In genomic region chr7:106659369-106659962, GRCh38 we compare ENCODE assay signal across 8 cellular contexts. TPM values are rescaled to one million over a fixed set of nuclear protein-coding genes. Genes with fewer than 3 reads are reported as not detected.
DNase-seq lines count a peak whose midpoint lies in the region; ATAC-seq lines count a peak whose summit lies in the region.

No MANE protein-coding gene starts in this region.

- no peak for ATAC-seq in stimulated activated naive B cell treated with anti-CD40 and anti-IgM and Interleukin-4, amounts not matched to agents 10 μg/mL and 1 μg/mL and 100 μg/mL, for 72 hours (replicated peaks)
- no peak for ATAC-seq in esophagus mucosa

- H3K9me3 ChIP-seq in iPS-18a (ENCODE audit: control insufficient read depth, low read depth, low read length) = no peaks in the 10 kb centered on the region

- peak overlapping the region; percentile 74 for H3K9ac ChIP-seq in iPS-18a (ENCODE audit: low read length)

- H3K36me3 Mint-ChIP-seq in activated CD4-positive, alpha-beta memory T cell treated with anti-CD3 and anti-CD28 coated beads, Interleukin-2, amount 10 ng/mL, durations not matched to agents 7 days and 5 days (ENCODE audit: low read depth) = peaks cover 2% of the 10 kb centered on the region
- peaks cover 0 to 3% of the 10 kb centered on the region in 2 donors for H3K36me3 Mint-ChIP-seq in stimulated activated naive B cell treated with anti-CD40 and anti-IgM and Interleukin-4, amounts not matched to agents 10 μg/mL and 1 μg/mL and 100 μg/mL, for 72 hours

- H3K27me3 Mint-ChIP-seq in activated CD4-positive, alpha-beta memory T cell treated with anti-CD3 and anti-CD28 coated beads, Interleukin-2, amount 10 ng/mL, durations not matched to agents 7 days and 5 days = peaks cover 3% of the 10 kb centered on the region
- H3K27me3 Mint-ChIP-seq in stimulated activated naive B cell treated with anti-CD40 and anti-IgM and Interleukin-4, amounts not matched to agents 10 μg/mL and 1 μg/mL and 100 μg/mL, for 72 hours = no peaks in the 10 kb centered on the region

- H3K9me3 Mint-ChIP-seq in activated CD4-positive, alpha-beta memory T cell treated with anti-CD3 and anti-CD28 coated beads, Interleukin-2, amount 10 ng/mL, durations not matched to agents 7 days and 5 days = no peaks in the 10 kb centered on the region
- H3K9me3 Mint-ChIP-seq in stimulated activated naive B cell treated with anti-CD40 and anti-IgM and Interleukin-4, amounts not matched to agents 10 μg/mL and 1 μg/mL and 100 μg/mL, for 72 hours = peaks cover 0 to 2% of the 10 kb centered on the region in 2 donors

- H3K27me3 ChIP-seq in iPS-18a (ENCODE audit: control insufficient read depth, insufficient read depth, low read length) = no peaks in the 10 kb centered on the region

- POLR2A ChIA-PET in activated CD4-positive, alpha-beta memory T cell treated with anti-CD3 and anti-CD28 coated beads, Interleukin-2, amount 10 ng/mL, durations not matched to agents 7 days and 5 days (lab: Charles Lee) = interaction anchor here (1.0 to 8.2 kb wide), 9 partner anchors 20 to 235 kb away, joined by 3 to 56 read pairs (median 5); no protein-coding TSS in a partner anchor

- H3K27ac ChIP-seq in iPS-18a (ENCODE audit: low read length) = no peak overlapping the region

- H3K4me1 Mint-ChIP-seq in activated CD4-positive, alpha-beta memory T cell treated with anti-CD3 and anti-CD28 coated beads, Interleukin-2, amount 10 ng/mL, durations not matched to agents 7 days and 5 days = peaks cover 29% of the 10 kb centered on the region
- H3K4me1 Mint-ChIP-seq in stimulated activated naive B cell treated with anti-CD40 and anti-IgM and Interleukin-4, amounts not matched to agents 10 μg/mL and 1 μg/mL and 100 μg/mL, for 72 hours = peaks cover 11 to 24% of the 10 kb centered on the region in 2 donors

- H3K4me1 ChIP-seq in iPS-18a (ENCODE audit: control insufficient read depth, low read depth, low read length) = peaks cover 12% of the 10 kb centered on the region

- peak overlapping the region; percentile 94 for H3K4me3 ChIP-seq in iPS-18a (ENCODE audit: low read length)

- H3K4me3 Mint-ChIP-seq in activated CD4-positive, alpha-beta memory T cell treated with anti-CD3 and anti-CD28 coated beads, Interleukin-2, amount 10 ng/mL, durations not matched to agents 7 days and 5 days = peak overlapping the region; percentile 76
- peak overlapping the region; percentile 86 to 88 for H3K4me3 Mint-ChIP-seq in stimulated activated naive B cell treated with anti-CD40 and anti-IgM and Interleukin-4, amounts not matched to agents 10 μg/mL and 1 μg/mL and 100 μg/mL, for 72 hours

- no peaks in the 10 kb centered on the region for H3K36me3 ChIP-seq in iPS-18a (ENCODE audit: control insufficient read depth, low read depth, low read length)

- DNase-seq in NCI-H748 (lab: John Stamatoyannopoulos, UW; ENCODE audit: unreplicated experiment) (peak; percentile 41), NCI-H748 treated with DMSO at 0.1 percent for 48 hours (lab: John Stamatoyannopoulos, UW) (no peak), NOMO-1 (lab: John Stamatoyannopoulos, UW; ENCODE audit: unreplicated experiment in 2 of 2) (no peak), NCI-H345 (lab: John Stamatoyannopoulos, UW) (no peak)
- no peak for DNase-seq in activated CD4-positive, alpha-beta memory T cell treated with anti-CD3 and anti-CD28 coated beads, Interleukin-2, amount 10 ng/mL, durations not matched to agents 7 days and 5 days
- no peak for DNase-seq in stimulated activated naive B cell treated with anti-CD40 and anti-IgM and Interleukin-4, amounts not matched to agents 10 μg/mL and 1 μg/mL and 100 μg/mL, for 72 hours

- CTCF ChIA-PET in activated CD4-positive, alpha-beta memory T cell treated with anti-CD3 and anti-CD28 coated beads, Interleukin-2, amount 10 ng/mL, durations not matched to agents 7 days and 5 days (lab: Charles Lee) = interaction anchor here (0.6 to 8.5 kb wide), 16 partner anchors 9 to 488 kb away, joined by 3 to 146 read pairs (median 4); no protein-coding TSS in a partner anchor

- H3K27ac Mint-ChIP-seq in activated CD4-positive, alpha-beta memory T cell treated with anti-CD3 and anti-CD28 coated beads, Interleukin-2, amount 10 ng/mL, durations not matched to agents 7 days and 5 days = peak overlapping the region; percentile 74
- peak overlapping the region; percentile 90 for H3K27ac Mint-ChIP-seq in stimulated activated naive B cell treated with anti-CD40 and anti-IgM and Interleukin-4, amounts not matched to agents 10 μg/mL and 1 μg/mL and 100 μg/mL, for 72 hours

RNA-seq across cellular contexts. Expression of gene CCDC71L, which starts 1.5 kb away (rescaled TPM):
- total RNA-seq in activated CD4-positive, alpha-beta memory T cell treated with anti-CD3 and anti-CD28 coated beads, Interleukin-2, amount 10 ng/mL, durations not matched to agents 7 days and 5 days = 10 to 100 TPM; 22.1 to 25.5 TPM
- total RNA-seq in esophagus mucosa = 7.1 TPM
